ENCODE assay signal across 9 cellular contexts in the genomic region with DNA sequence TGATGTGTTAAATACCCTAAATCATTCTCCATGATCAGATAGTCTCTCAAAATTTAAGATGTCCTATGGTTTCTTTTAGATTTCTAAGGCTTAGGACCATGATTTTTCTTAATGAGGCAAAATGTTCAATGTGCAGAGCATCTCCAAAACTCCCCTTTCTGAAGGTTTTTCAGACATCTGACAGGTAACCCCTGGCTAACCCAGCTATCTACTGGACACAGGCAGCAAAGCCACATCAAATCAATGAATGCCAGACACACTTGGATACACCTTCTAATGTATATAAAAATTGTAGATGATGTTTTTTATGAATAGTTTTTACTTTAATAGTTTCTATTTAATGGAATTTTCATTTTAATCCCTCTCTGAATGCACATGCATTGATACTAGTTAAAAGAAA.
"Had no signal": no experiment of that assay in that cellular context is flagged by ENCODE, and none has a peak within 500 bp of the region (broad histone marks: within the 10 kb centered on the region; RNA-seq: fewer than 3 reads in every experiment).

No MANE protein-coding gene starts in this region.

- FAIRE-seq: HepG2 had no signal

- H3K9ac ChIP-seq: GM23248 had no signal

- H3K27ac ChIP-seq: GM23248, HL-60 had no signal

- DNase-seq: GM23248, GOT3, H7, HFFc6 had no signal

- H3K36me3 ChIP-seq: HAP-1 had no signal

- H3K9me3 ChIP-seq: HAP-1 had no signal

- H3K4me1 ChIP-seq: HAP-1 had no signal

- H3K4me3 ChIP-seq: GM23248, HAP-1 had no signal

- H3K27me3 Mint-ChIP-seq: IgD-negative memory B cell had no signal

- H2AFZ ChIP-seq: GM23248 had no signal

- H3K4me1 Mint-ChIP-seq: IgD-negative memory B cell had no signal

- H3K27ac Mint-ChIP-seq: HFFc6, IgD-negative memory B cell had no signal

- H3K9me3 Mint-ChIP-seq: HFFc6 had no signal

- ATAC-seq: HCT116, HepG2 had no signal

- H3K4me3 Mint-ChIP-seq: HFFc6, IgD-negative memory B cell had no signal
